ENCODE assay signal across 12 cellular contexts in genomic region chr22:42957958-42958357, GRCh38. TPM values are rescaled to one million over a fixed set of nuclear protein-coding genes. Genes with fewer than 3 reads are reported as not detected.
DNase-seq lines count a peak whose midpoint lies in the region; ATAC-seq and TF ChIP-seq lines count a peak whose summit lies in the region.
"Had no signal": no experiment of that assay in that cellular context is flagged by ENCODE, and none has a peak within 500 bp of the region (broad histone marks: within the 10 kb centered on the region; RNA-seq: fewer than 3 reads in every experiment).

No MANE protein-coding gene starts in this region.

- H3K4me1 Mint-ChIP-seq in brain (peaks cover 71% of the 10 kb centered on the region), nephron (peaks cover 50% of the 10 kb centered on the region)

- intact Hi-C loops in heart right ventricle (cut with DNase I) (loop anchor here in 3 of 10 donors (5.0 to 10.0 kb wide), 2 partner anchors 36 to 57 kb away; partner anchors contain the start of gene PACSIN2 (in 2 of the 3)), left cardiac atrium (cut with DNase I) (no loop called here)

- H3K27ac ChIP-seq in heart right ventricle (peak overlapping the region in 7 of 10 donors; percentile 64 to 81 (median 68)), upper lobe of left lung (peak overlapping the region in 3 of 4 donors; percentile 71 to 84 (median 81)), SJCRH30 (no peak overlapping the region)

- 44 to 52% methylated on average over 7 of the region's 7 CpGs for WGBS in heart right ventricle, 2 donors
- WGBS in upper lobe of left lung, 2 donors = 60 to 73% methylated on average over 7 of the region's 7 CpGs

- ATAC-seq in heart right ventricle = no peak
- no peak for ATAC-seq in left cardiac atrium
- no peak for ATAC-seq in upper lobe of left lung (ENCODE audit: low FRiP score in 2 of 2)

- H3K4me3 ChIP-seq in heart right ventricle (peak overlapping the region in 8 of 10 donors; percentile 27 to 57 (median 50)), upper lobe of left lung (no peak overlapping the region), H7 (ENCODE audit: insufficient read depth, low read depth, low read length) (no peak overlapping the region), SJCRH30 (no peak overlapping the region)
- H3K4me3 ChIP-seq: lung had no signal

- TF ChIP-seq EP300 in upper lobe of left lung (IDR thresholded peaks at IDR 0.05) = no peak

- peaks cover 16 to 70% (median 51%) of the 10 kb centered on the region in 9 donors for H3K4me1 ChIP-seq in heart right ventricle
- peaks cover 40 to 76% (median 56%) of the 10 kb centered on the region in 4 donors for H3K4me1 ChIP-seq in upper lobe of left lung
- peaks cover 25% of the 10 kb centered on the region for H3K4me1 ChIP-seq in SJCRH30

- TF ChIP-seq CTCF in heart right ventricle (IDR thresholded peaks at IDR 0.05) (no peak), brain (conservative IDR thresholded peaks at IDR 0.05) (no peak), nephron (IDR thresholded peaks at IDR 0.05; ENCODE audit: unreplicated experiment in 3 of 3) (no peak), upper lobe of left lung (IDR thresholded peaks at IDR 0.05) (no peak)

- H3K36me3 ChIP-seq in heart right ventricle (peaks cover 0 to 6% (median 0%) of the 10 kb centered on the region in 9 donors), upper lobe of left lung (no peaks in the 10 kb centered on the region), H7 (replicated peaks; ENCODE audit: control insufficient read depth, insufficient read depth, low read length) (no peaks in the 10 kb centered on the region), SJCRH30 (no peaks in the 10 kb centered on the region; the same call in 1 of the 2 replicates)

- H3K9me3 Mint-ChIP-seq in brain (peaks cover 0 to 7% (median 6%) of the 10 kb centered on the region in 5 experiments), nephron (no peaks in the 10 kb centered on the region)

- TF ChIP-seq POLR2A in upper lobe of left lung (IDR thresholded peaks at IDR 0.05) = no peak

- H3K27me3 ChIP-seq in heart right ventricle (no peaks in the 10 kb centered on the region), upper lobe of left lung (no peaks in the 10 kb centered on the region), H7 (ENCODE audit: control insufficient read depth, insufficient read depth, low read length) (no peaks in the 10 kb centered on the region), SJCRH30 (no peaks in the 10 kb centered on the region)

- no peaks in the 10 kb centered on the region for H3K9me3 ChIP-seq in heart right ventricle
- H3K9me3 ChIP-seq in upper lobe of left lung = no peaks in the 10 kb centered on the region
- no peaks in the 10 kb centered on the region for H3K9me3 ChIP-seq in SJCRH30 (replicated peaks)

- H3K36me3 Mint-ChIP-seq in brain = peaks cover 16% of the 10 kb centered on the region
- peaks cover 13% of the 10 kb centered on the region for H3K36me3 Mint-ChIP-seq in nephron (ENCODE audit: low read depth)

- no peaks in the 10 kb centered on the region for H3K27me3 Mint-ChIP-seq in brain
- H3K27me3 Mint-ChIP-seq in nephron (ENCODE audit: low read depth) = no peaks in the 10 kb centered on the region

- H3K27ac Mint-ChIP-seq in brain (peak overlapping the region in 2 of 5 experiments; percentile 79 to 96), nephron (peak overlapping the region; percentile 3 to 91 (median 88))

- DNase-seq in heart right ventricle (no peak), left cardiac atrium (no peak), upper lobe of left lung (no peak), H7 (no peak), SJCRH30 (no peak)
- DNase-seq in activated CD4-positive, alpha-beta T cell treated with anti-CD3 and anti-CD28 coated beads, Interleukin-2, amount 50 U/mL, for 48 hours = no peak
- DNase-seq: anterior cingulate cortex; NCI-H2171 treated with DMSO at 0.1 percent for 48 hours; stimulated activated naive CD4-positive, alpha-beta T cell treated with Interleukin-2 at 50 U/mL for 16 hours had no signal

- H3K4me3 Mint-ChIP-seq in brain (peak overlapping the region in 3 of 5 experiments; percentile 60 to 77 (median 61)), nephron (peak overlapping the region in 1 of 3 experiments; percentile 54)

RNA-seq across cellular contexts. Expression of gene PACSIN2, which starts 57.0 kb away (rescaled TPM):
- total RNA-seq in heart right ventricle (10 to 100 TPM; 45.0 to 69.7 (median 57.8) TPM), left cardiac atrium (10 to 100 TPM; 55.8 to 62.9 TPM), upper lobe of left lung (100 to 1,000 TPM; 120 to 186 (median 151) TPM)
- polyA plus RNA-seq in heart right ventricle (10 to 100 TPM; 24.3 to 41.7 TPM), brain (ENCODE audit: insufficient read depth, low read depth, low replicate concordance) (87.7 TPM)
- total RNA-seq in H7 (2014; rRNA removed; shearing (Covaris generic)) = 60.1 and 63.1 TPM in 2 replicates
- total RNA-seq in SJCRH30 (2014; rRNA removed; shearing (Covaris generic)) = 78.3 and 78.5 TPM in 2 replicates

Comparison
In these comparisons a context has a peak if more than half of its experiments do, and no peak if none do; other contexts are left out.
1. H3K4me3 ChIP-seq: peak in heart right ventricle (8 of 10); none in upper lobe of left lung (0 of 4), H7 (single experiment) and SJCRH30 (single experiment).